ENCODE assay signal across 1 cellular context in genomic region chr12:18601962-18602361, GRCh38.
TF ChIP-seq lines count a peak whose summit lies in the region.

No MANE protein-coding gene starts in this region.

TF ChIP-seq in GM23338, 12 proteins besides CTCF, POLR2A, EP300 and RAD21:
- TF ChIP-seq ZNF462 (CRISPR knock-in tag; IDR thresholded peaks at IDR 0.05) (no peak), STAT1 (IDR thresholded peaks at IDR 0.05; ENCODE audit: unreplicated experiment) (no peak), NANOG (IDR thresholded peaks at IDR 0.05; ENCODE audit: borderline replicate concordance) (no peak), CREB1 (CRISPR knock-in tag; IDR thresholded peaks at IDR 0.05; ENCODE audit: low read depth) (no peak)
TF ChIP-seq in GM23338: peak in this region for 0.
